In the genomic region with DNA sequence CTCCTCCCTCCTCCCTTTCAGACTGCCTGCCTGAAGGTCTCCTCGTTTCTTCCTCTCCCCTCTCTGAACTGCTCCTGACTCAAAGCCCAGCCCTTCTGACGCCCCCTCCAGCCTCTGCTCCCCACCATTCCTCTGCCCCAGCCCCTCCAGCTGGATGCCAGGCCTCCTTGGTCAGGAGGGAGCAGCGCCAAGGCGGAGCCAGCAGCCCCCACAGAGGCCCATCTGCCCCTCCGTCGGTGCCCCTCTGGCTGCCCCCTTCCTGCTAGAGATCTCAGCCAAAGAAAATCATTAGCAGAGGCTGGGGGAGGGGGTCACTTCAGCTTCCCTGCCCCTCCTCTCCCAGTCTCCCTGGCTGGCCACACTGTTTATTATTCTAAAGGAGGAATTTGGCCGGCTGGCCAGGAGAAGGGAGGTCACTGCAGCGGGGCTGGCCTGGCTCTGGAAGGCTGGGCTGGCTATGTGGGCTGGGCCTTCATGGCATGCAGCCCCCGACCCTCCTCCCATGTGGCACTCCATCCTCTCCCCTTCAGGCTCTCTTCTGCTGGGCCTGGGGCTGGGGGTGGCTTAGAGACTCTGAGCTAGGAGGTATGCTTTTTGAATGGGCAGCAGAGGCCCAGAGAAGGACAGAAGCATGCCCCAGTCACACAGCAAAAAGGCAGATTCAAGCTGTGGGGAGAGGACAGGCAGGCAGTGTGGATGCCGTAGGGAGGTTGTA, we compare ENCODE assay signal across 9 cellular contexts. TPM values are rescaled to one million over a fixed set of nuclear protein-coding genes. Genes with fewer than 3 reads are reported as not detected.
DNase-seq lines count a peak whose midpoint lies in the region; ATAC-seq and TF ChIP-seq lines count a peak whose summit lies in the region.
"Had no signal": no experiment of that assay in that cellular context is flagged by ENCODE, and none has a peak within 500 bp of the region (broad histone marks: within the 10 kb centered on the region; RNA-seq: fewer than 3 reads in every experiment).

No MANE protein-coding gene starts in this region.

- ATAC-seq in HG02588 (IDR thresholded peaks at IDR 0.05; ENCODE audit: unreplicated experiment) (no peak), HG03139 (IDR thresholded peaks at IDR 0.05; ENCODE audit: unreplicated experiment) (no peak)

- H3K56ac ChIP-seq in mesendoderm (ENCODE audit: low read length), result peak overlapping the region; percentile 81

- DNase-seq in MG63 (peak; percentile 98), mesendoderm (peak; percentile 92), tibial nerve (ENCODE audit: low spot score in 2 of 2) (peak; percentile 50 to 55), NCI-H526 (lab: John Stamatoyannopoulos, UW) (no peak), NCI-H748 (lab: John Stamatoyannopoulos, UW; ENCODE audit: unreplicated experiment) (no peak)
- DNase-seq: effector memory CD4-positive, alpha-beta T cell had no signal

- no peak overlapping the region for H3K4me2 ChIP-seq in mesendoderm (ENCODE audit: low read length)

- peak overlapping the region; percentile 62 for H2BK5ac ChIP-seq in mesendoderm (ENCODE audit: low read length)

- 17 to 21% methylated on average over 10 of the region's 10 CpGs for WGBS in ectodermal cell, 2 experiments
- no CpG with 5 or more reads among the region's 10 CpGs for WGBS in mesendoderm (ENCODE audit: extremely low coverage, insufficient coverage, low lambda C conversion rate)
- 13 to 27% methylated on average over 8 to 9 of the region's 10 CpGs for WGBS in tibial nerve, 2 donors

- H2BK120ac ChIP-seq in mesendoderm (ENCODE audit: low read depth, low read length), result peak overlapping the region; percentile 52

- peak; percentile 46 to 48 for TF ChIP-seq EP300 in tibial nerve (IDR thresholded peaks at IDR 0.05)

- H3K9ac ChIP-seq in mesendoderm (ENCODE audit: low read length), result peak overlapping the region; percentile 53

- no peaks in the 10 kb centered on the region for H3K79me2 ChIP-seq in mesendoderm (ENCODE audit: control insufficient read depth, insufficient read depth, low read length)

- H3K27me3 ChIP-seq in MG63 (no peaks in the 10 kb centered on the region), ectodermal cell (ENCODE audit: control insufficient read depth, insufficient read depth, low read length, poor library complexity, severe bottlenecking) (no peaks in the 10 kb centered on the region), mesendoderm (ENCODE audit: insufficient read depth, low read length, poor library complexity) (no peaks in the 10 kb centered on the region), tibial nerve (no peaks in the 10 kb centered on the region)

- H3K36me3 ChIP-seq in MG63 (peaks cover 10% of the 10 kb centered on the region), ectodermal cell (ENCODE audit: control insufficient read depth, insufficient read depth, low read length) (no peaks in the 10 kb centered on the region), mesendoderm (ENCODE audit: control insufficient read depth, insufficient read depth, low read length) (no peaks in the 10 kb centered on the region), tibial nerve (peaks cover 0 to 34% (median 0%) of the 10 kb centered on the region in 3 donors)

- peak overlapping the region; percentile 49 for H3K23ac ChIP-seq in mesendoderm (ENCODE audit: low read length)

- TF ChIP-seq POLR2A in tibial nerve (IDR thresholded peaks at IDR 0.05), result no peak

- H3K18ac ChIP-seq in mesendoderm (ENCODE audit: low read length), result peak overlapping the region; percentile 82

- no peak overlapping the region for H2BK15ac ChIP-seq in mesendoderm (replicated peaks; ENCODE audit: low read depth)

- H2AK5ac ChIP-seq in mesendoderm (ENCODE audit: low read length), result peak overlapping the region; percentile 90

- no peak overlapping the region for H3K4me3 ChIP-seq in MG63
- H3K4me3 ChIP-seq in ectodermal cell (ENCODE audit: insufficient read depth, low read depth, low read length), result no peak overlapping the region
- no peak overlapping the region for H3K4me3 ChIP-seq in mesendoderm (ENCODE audit: low read length)
- H3K4me3 ChIP-seq in tibial nerve, result peak overlapping the region in 1 of 4 donors; percentile 24

- peak overlapping the region; percentile 47 for H4K5ac ChIP-seq in mesendoderm (ENCODE audit: low read length)

- no peak for TF ChIP-seq CTCF in tibial nerve (IDR thresholded peaks at IDR 0.05)

- H3K9me3 ChIP-seq in MG63 (no peaks in the 10 kb centered on the region), ectodermal cell (ENCODE audit: control insufficient read depth, low read length) (no peaks in the 10 kb centered on the region), tibial nerve (no peaks in the 10 kb centered on the region)

- no peaks in the 10 kb centered on the region for H3K79me1 ChIP-seq in mesendoderm (ENCODE audit: low read length)

- peak overlapping the region; percentile 62 for H3K4ac ChIP-seq in mesendoderm (ENCODE audit: low read depth, low read length)

- H3K4me1 ChIP-seq in ectodermal cell (ENCODE audit: control insufficient read depth, insufficient read depth, low read length) (peaks cover 67% of the 10 kb centered on the region), mesendoderm (ENCODE audit: control insufficient read depth, low read depth, low read length) (peaks cover 23% of the 10 kb centered on the region), tibial nerve (peaks cover 3 to 98% (median 70%) of the 10 kb centered on the region in 4 donors)

- peak overlapping the region; percentile 45 for H3K27ac ChIP-seq in ectodermal cell (ENCODE audit: insufficient read depth, low read depth, low read length, poor library complexity, severe bottlenecking)
- H3K27ac ChIP-seq in mesendoderm (ENCODE audit: low read depth, low read length), result peak overlapping the region; percentile 85
- peak overlapping the region; percentile 60 to 99 (median 90) for H3K27ac ChIP-seq in tibial nerve

- no peak overlapping the region for H4K8ac ChIP-seq in mesendoderm (ENCODE audit: low read depth, low read length)

RNA-seq across cellular contexts. Expression of gene PDGFRB, which starts 16.9 kb away (rescaled TPM):
- total RNA-seq in MG63 (2014; rRNA removed; shearing (Covaris generic); ENCODE audit: low replicate concordance), result 6.1 and 10.4 TPM in 2 replicates
- polyA plus RNA-seq in ectodermal cell (2013, experiment 1 of 4), result 25.9 TPM
- polyA plus RNA-seq in ectodermal cell (2013, experiment 2 of 4), result 22.1 TPM
- polyA plus RNA-seq in ectodermal cell (2013, experiment 3 of 4), result 20.5 TPM
- 21.8 TPM for polyA plus RNA-seq in ectodermal cell (2013, experiment 4 of 4)
- polyA plus RNA-seq in mesendoderm (2013, experiment 1 of 2), result 15.5 TPM
- 14.7 TPM for polyA plus RNA-seq in mesendoderm (2013, experiment 2 of 2)
- 100 to 1,000 TPM; 171 to 354 (median 217) TPM for total RNA-seq in tibial nerve

RNA-seq across cellular contexts. Expression of gene CDX1, which starts 27.9 kb away (rescaled TPM):
- 0.07 TPM in 1 of 2 replicates, not detected in the other for total RNA-seq in MG63 (2014; rRNA removed; shearing (Covaris generic); ENCODE audit: low replicate concordance)
- 0.81 TPM for polyA plus RNA-seq in ectodermal cell (2013, experiment 1 of 4)
- 1.6 TPM for polyA plus RNA-seq in ectodermal cell (2013, experiment 2 of 4)
- polyA plus RNA-seq in ectodermal cell (2013, experiment 3 of 4), result 0.43 TPM
- polyA plus RNA-seq in ectodermal cell (2013, experiment 4 of 4), result 0.57 TPM
- 4.8 TPM for polyA plus RNA-seq in mesendoderm (2013, experiment 1 of 2)
- polyA plus RNA-seq in mesendoderm (2013, experiment 2 of 2), result 4.8 TPM
- total RNA-seq in tibial nerve, result 1 to 10 TPM in 1 of 4 donors, under 1 TPM in 1, not detected in 2; 0.22 to 2.5 TPM

RNA-seq across cellular contexts. Expression of gene SLC6A7, which starts 51.2 kb away (rescaled TPM):
- not detected in 2 replicates for total RNA-seq in MG63 (2014; rRNA removed; shearing (Covaris generic); ENCODE audit: low replicate concordance)
- polyA plus RNA-seq in ectodermal cell (2013, experiment 1 of 4), result not detected
- polyA plus RNA-seq in ectodermal cell (2013, experiment 2 of 4), result not detected
- not detected for polyA plus RNA-seq in ectodermal cell (2013, experiment 3 of 4)
- polyA plus RNA-seq in ectodermal cell (2013, experiment 4 of 4), result 0.04 TPM
- polyA plus RNA-seq in mesendoderm (2013, experiment 1 of 2), result 0.01 TPM
- 0.04 TPM for polyA plus RNA-seq in mesendoderm (2013, experiment 2 of 2)
- total RNA-seq in tibial nerve, result not detected

RNA-seq across cellular contexts. Expression of gene CSF1R, which starts 52.4 kb away (rescaled TPM):
- 0.26 TPM in 1 of 2 replicates, not detected in the other for total RNA-seq in MG63 (2014; rRNA removed; shearing (Covaris generic); ENCODE audit: low replicate concordance)
- not detected for polyA plus RNA-seq in ectodermal cell (2013, experiment 1 of 4)
- not detected for polyA plus RNA-seq in ectodermal cell (2013, experiment 2 of 4)
- polyA plus RNA-seq in ectodermal cell (2013, experiment 3 of 4), result not detected
- polyA plus RNA-seq in ectodermal cell (2013, experiment 4 of 4), result not detected
- 0.04 TPM for polyA plus RNA-seq in mesendoderm (2013, experiment 1 of 2)
- 0.11 TPM for polyA plus RNA-seq in mesendoderm (2013, experiment 2 of 2)
- total RNA-seq in tibial nerve, result 10 to 100 TPM; 35.4 to 57.9 (median 45.3) TPM

Comparison
In these comparisons a context has a peak if more than half of its experiments do, and no peak if none do; other contexts are left out.
1. DNase-seq: peak in MG63 (single experiment), mesendoderm (single experiment) and tibial nerve (2 of 2); none in NCI-H526 (0 of 2) and NCI-H748 (single experiment).
2. RNA of gene PDGFRB, which starts 16.9 kb away (total RNA-seq): 171 to 354 TPM in tibial nerve; 6.1 to 10.4 TPM in MG63; every median in the first group is over 10 times any median in the second.
3. Peak in every context shown above with its lines, with median percentiles within 50 percentile points of each other: H3K27ac ChIP-seq.